ENCODE assay signal across 27 cellular contexts in genomic region chr12:83796527-83796926, GRCh38.
DNase-seq lines count a peak whose midpoint lies in the region; ATAC-seq, FAIRE-seq and TF ChIP-seq lines count a peak whose summit lies in the region.
"Had no signal": no experiment of that assay in that cellular context is flagged by ENCODE, and none has a peak within 500 bp of the region (broad histone marks: within the 10 kb centered on the region; RNA-seq: fewer than 3 reads in every experiment).

No MANE protein-coding gene starts in this region.

- H3K27ac ChIP-seq in GM23338 (ENCODE audit: low read depth) (no peak overlapping the region), keratinocyte (ENCODE audit: control insufficient read depth, insufficient read depth, low read length) (no peak overlapping the region), pancreas (no peak overlapping the region)
- H3K27ac ChIP-seq: C4-2B, HL-60, KMS-11, SJSA1 had no signal

- H4K20me1 ChIP-seq in GM23338 (replicated peaks; ENCODE audit: insufficient read depth) (no peaks in the 10 kb centered on the region), keratinocyte (ENCODE audit: control insufficient read depth, extremely low read depth, insufficient read depth, low read length) (no peaks in the 10 kb centered on the region)

- peaks cover 3% of the 10 kb centered on the region; the same call in 2 of the 3 replicates for H3K4me1 Mint-ChIP-seq in GM23338
- H3K4me1 Mint-ChIP-seq: B cell, IgD-negative memory B cell had no signal

- H3K4me1 ChIP-seq in GM23338 (ENCODE audit: insufficient read depth) (peaks cover 7% of the 10 kb centered on the region), keratinocyte (ENCODE audit: control insufficient read depth, extremely low read depth, insufficient read depth, low read length) (no peaks in the 10 kb centered on the region), pancreas (no peaks in the 10 kb centered on the region)
- H3K4me1 ChIP-seq: Caco-2, SJSA1 had no signal

- H3K36me3 Mint-ChIP-seq in GM23338 (ENCODE audit: low read depth), result no peaks in the 10 kb centered on the region
- H3K36me3 Mint-ChIP-seq: CD8-positive, alpha-beta T cell; IgD-negative memory B cell had no signal

- peaks cover 2% of the 10 kb centered on the region for H3K27me3 Mint-ChIP-seq in GM23338 (ENCODE audit: insufficient read depth, low read depth, poor library complexity)
- H3K27me3 Mint-ChIP-seq: B cell, IgD-negative memory B cell had no signal

- 57 to 67% methylated on average over 3 of the region's 3 CpGs for WGBS in pancreas, 2 donors

- H3K4me2 ChIP-seq in GM23338 (no peak overlapping the region), keratinocyte (ENCODE audit: control insufficient read depth, extremely low read depth, insufficient read depth, low read depth, low read length) (no peak overlapping the region)
- H3K4me2 ChIP-seq: KMS-11 had no signal

- no peaks in the 10 kb centered on the region for H3K79me2 ChIP-seq in GM23338 (replicated peaks; ENCODE audit: insufficient read depth)
- no peaks in the 10 kb centered on the region for H3K79me2 ChIP-seq in keratinocyte (ENCODE audit: control insufficient read depth, insufficient read depth, low read length)

- H3K4me3 ChIP-seq in GM23338 (no peak overlapping the region), keratinocyte (ENCODE audit: control insufficient read depth in 2 of 3, extremely low read depth in 1 of 3, insufficient read depth in 2 of 3, low read depth in 1 of 3, low read length in 3 of 3) (no peak overlapping the region), pancreas (no peak overlapping the region)
- H3K4me3 ChIP-seq: GM12878, SJSA1 had no signal

- DNase-seq in GM23338 (ENCODE audit: low spot score), result peak; percentile 21
- peak; percentile 0 for DNase-seq in astrocyte of the hippocampus (ENCODE audit: low read depth, low spot score)
- no peak for DNase-seq in keratinocyte (ENCODE audit: low read depth, low spot score)
- no peak for DNase-seq in pancreas
- no peak for DNase-seq in cerebellar cortex (ENCODE audit: low spot score)
- no peak for DNase-seq in NCI-H128 (lab: John Stamatoyannopoulos, UW; ENCODE audit: unreplicated experiment)
- DNase-seq: Caco-2; CD8-positive, alpha-beta T cell; GDM1; NCI-H1048; NCI-H1417 treated with DMSO at 0.1 percent for 48 hours; NCI-H1694 treated with DMSO at 0.1 percent for 48 hours; NCI-H2081 treated with DMSO at 0.1 percent for 48 hours; NCI-H2171; NCI-H226; NCI-H510A; NCI-H69; Right ventricle myocardium superior; RPMI8226 had no signal

- H3F3A ChIP-seq in GM23338 (replicated peaks; ENCODE audit: low read depth), result no peaks in the 10 kb centered on the region

- intact Hi-C loops in pancreas (cut with DNase I), result no loop called here

- dilution Hi-C loops in keratinocyte (cut with MboI; ENCODE audit: extremely low pct_ligation_motif_present, low sequenced_read_pairs), result no loop called here

- no peaks in the 10 kb centered on the region for H3K9me2 ChIP-seq in GM23338 (ENCODE audit: insufficient read depth)

- no peak overlapping the region for H3K9ac ChIP-seq in keratinocyte (ENCODE audit: control insufficient read depth, extremely low read depth, insufficient read depth, low read length)
- H3K9ac ChIP-seq: KMS-11 had no signal

- FAIRE-seq in keratinocyte (lab: Jason Lieb, UNC), result no peak
- FAIRE-seq in pancreas (lab: Jason Lieb, UNC), result no peak
- FAIRE-seq: GM12878 had no signal

- H3K9me1 ChIP-seq in keratinocyte (ENCODE audit: control insufficient read depth, extremely low read depth, insufficient read depth, low read length), result no peaks in the 10 kb centered on the region

- H3K4me3 Mint-ChIP-seq in GM23338, result no peak overlapping the region
- H3K4me3 Mint-ChIP-seq: B cell; CD8-positive, alpha-beta T cell; IgD-negative memory B cell had no signal

- TF ChIP-seq CTCF in GM23338 (conservative IDR thresholded peaks at IDR 0.05; ENCODE audit: low read depth in 2 of 2) (no peak), keratinocyte (optimal IDR thresholded peaks at IDR 0.05 in 1 of 3, IDR thresholded peaks at IDR 0.05 in 1 of 3, conservative IDR thresholded peaks at IDR 0.05 in 1 of 3; ENCODE audit: extremely low read depth in 1 of 3, insufficient read depth in 2 of 3, low read length in 3 of 3) (no peak), pancreas (IDR thresholded peaks at IDR 0.05) (no peak)

- no peaks in the 10 kb centered on the region for H3K9me3 ChIP-seq in keratinocyte (ENCODE audit: control insufficient read depth, low read depth, low read length)
- H3K9me3 ChIP-seq in pancreas, result no peaks in the 10 kb centered on the region
- H3K9me3 ChIP-seq: Caco-2, SJSA1 had no signal

- H3K27me3 ChIP-seq in GM23338 (ENCODE audit: insufficient read depth) (no peaks in the 10 kb centered on the region), keratinocyte (ENCODE audit: control insufficient read depth, extremely low read depth, insufficient read depth, low read length) (no peaks in the 10 kb centered on the region), pancreas (no peaks in the 10 kb centered on the region)
- H3K27me3 ChIP-seq: SJSA1 had no signal

- ATAC-seq in GM23338, result no peak; the same call in 2 of the 3 replicates
- ATAC-seq in HG03432 (IDR thresholded peaks at IDR 0.05; ENCODE audit: unreplicated experiment), result no peak
- no peak for ATAC-seq in pancreas
- ATAC-seq: CD8-positive, alpha-beta T cell; GM12878 had no signal

- H3K36me3 ChIP-seq in GM23338 (ENCODE audit: insufficient read depth) (no peaks in the 10 kb centered on the region), keratinocyte (ENCODE audit: control insufficient read depth in 2 of 2, extremely low read depth in 1 of 2, insufficient read depth in 2 of 2, low read length in 2 of 2) (no peaks in the 10 kb centered on the region), pancreas (no peaks in the 10 kb centered on the region)
- H3K36me3 ChIP-seq: SJSA1 had no signal

- no peaks in the 10 kb centered on the region for H3K9me3 Mint-ChIP-seq in GM23338
- H3K9me3 Mint-ChIP-seq: CD8-positive, alpha-beta T cell had no signal

- no peak overlapping the region for H3K27ac Mint-ChIP-seq in GM23338
- H3K27ac Mint-ChIP-seq: B cell; CD8-positive, alpha-beta T cell; IgD-negative memory B cell had no signal

- H2AFZ ChIP-seq in GM23338 (peak overlapping the region; percentile 21; the same call in 1 of the 2 replicates), keratinocyte (ENCODE audit: control insufficient read depth, low read length) (peak overlapping the region; percentile 12)

TF ChIP-seq in GM23338, 12 proteins besides CTCF, POLR2A, EP300 and RAD21 (continues in another document):
- no peak for TF ChIP-seq NANOG (IDR thresholded peaks at IDR 0.05; ENCODE audit: borderline replicate concordance)
- TF ChIP-seq, protein P1, sequence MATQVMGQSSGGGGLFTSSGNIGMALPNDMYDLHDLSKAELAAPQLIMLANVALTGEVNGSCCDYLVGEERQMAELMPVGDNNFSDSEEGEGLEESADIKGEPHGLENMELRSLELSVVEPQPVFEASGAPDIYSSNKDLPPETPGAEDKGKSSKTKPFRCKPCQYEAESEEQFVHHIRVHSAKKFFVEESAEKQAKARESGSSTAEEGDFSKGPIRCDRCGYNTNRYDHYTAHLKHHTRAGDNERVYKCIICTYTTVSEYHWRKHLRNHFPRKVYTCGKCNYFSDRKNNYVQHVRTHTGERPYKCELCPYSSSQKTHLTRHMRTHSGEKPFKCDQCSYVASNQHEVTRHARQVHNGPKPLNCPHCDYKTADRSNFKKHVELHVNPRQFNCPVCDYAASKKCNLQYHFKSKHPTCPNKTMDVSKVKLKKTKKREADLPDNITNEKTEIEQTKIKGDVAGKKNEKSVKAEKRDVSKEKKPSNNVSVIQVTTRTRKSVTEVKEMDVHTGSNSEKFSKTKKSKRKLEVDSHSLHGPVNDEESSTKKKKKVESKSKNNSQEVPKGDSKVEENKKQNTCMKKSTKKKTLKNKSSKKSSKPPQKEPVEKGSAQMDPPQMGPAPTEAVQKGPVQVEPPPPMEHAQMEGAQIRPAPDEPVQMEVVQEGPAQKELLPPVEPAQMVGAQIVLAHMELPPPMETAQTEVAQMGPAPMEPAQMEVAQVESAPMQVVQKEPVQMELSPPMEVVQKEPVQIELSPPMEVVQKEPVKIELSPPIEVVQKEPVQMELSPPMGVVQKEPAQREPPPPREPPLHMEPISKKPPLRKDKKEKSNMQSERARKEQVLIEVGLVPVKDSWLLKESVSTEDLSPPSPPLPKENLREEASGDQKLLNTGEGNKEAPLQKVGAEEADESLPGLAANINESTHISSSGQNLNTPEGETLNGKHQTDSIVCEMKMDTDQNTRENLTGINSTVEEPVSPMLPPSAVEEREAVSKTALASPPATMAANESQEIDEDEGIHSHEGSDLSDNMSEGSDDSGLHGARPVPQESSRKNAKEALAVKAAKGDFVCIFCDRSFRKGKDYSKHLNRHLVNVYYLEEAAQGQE (IDR thresholded peaks at IDR 0.05; ENCODE audit: unreplicated experiment), result no peak
- TF ChIP-seq JUNB (IDR thresholded peaks at IDR 0.05; ENCODE audit: unreplicated experiment), result no peak
- TF ChIP-seq ZNF114 (CRISPR knock-in tag; IDR thresholded peaks at IDR 0.05), result no peak
- no peak for TF ChIP-seq CREB1 (CRISPR knock-in tag; IDR thresholded peaks at IDR 0.05; ENCODE audit: low read depth)
- no peak for TF ChIP-seq STAT1 (IDR thresholded peaks at IDR 0.05; ENCODE audit: unreplicated experiment)

Comparison
In these comparisons a context has a peak if more than half of its experiments do, and no peak if none do; other contexts are left out.
1. DNase-seq: peak in GM23338 (single experiment) and astrocyte of the hippocampus (single experiment); none in keratinocyte (single experiment), pancreas (0 of 6), cerebellar cortex (single experiment) and NCI-H128 (single experiment).